Comparison of ENCODE assay signal across 10 cellular contexts in genomic region chr1:36096500-36097412, GRCh38. TPM values are rescaled to one million over a fixed set of nuclear protein-coding genes. Genes with fewer than 3 reads are reported as not detected.
DNase-seq lines count a peak whose midpoint lies in the region; ATAC-seq, FAIRE-seq and TF ChIP-seq lines count a peak whose summit lies in the region.
"Had no signal": no experiment of that assay in that cellular context is flagged by ENCODE, and none has a peak within 500 bp of the region (broad histone marks: within the 10 kb centered on the region; RNA-seq: fewer than 3 reads in every experiment).

No MANE protein-coding gene starts in this region.

- H3K4me2 ChIP-seq in OCI-LY7 (ENCODE audit: low read length) (no peak overlapping the region), H1 (ENCODE audit: insufficient read depth in 1 of 2, low read depth in 2 of 2, low read length in 2 of 2) (peak overlapping the region in 1 of 2 experiments; percentile 25; a peak in 1 of 4 replicates)

- intact Hi-C loops in OCI-LY7 (cut with micrococcal nuclease; ENCODE audit: unreplicated experiment) (loop anchor here (5.0 kb wide), 1 partner anchor 326 kb away; no protein-coding TSS in a partner anchor), testis (cut with DNase I; ENCODE audit: low total_unique reads) (no loop called here)

- H3K4me1 ChIP-seq in OCI-LY7 (ENCODE audit: insufficient read depth, low read length, poor library complexity, severe bottlenecking) (no peaks in the 10 kb centered on the region), H1 (replicated peaks in 1 of 4; ENCODE audit: control insufficient read depth in 3 of 4, insufficient read depth in 4 of 4, low read length in 3 of 4) (peaks cover 0 to 11% (median 7%) of the 10 kb centered on the region in 4 experiments; a peak in 3 of 7 replicates), testis (peaks cover 25% of the 10 kb centered on the region)

- H4K91ac ChIP-seq in H1 (replicated peaks; ENCODE audit: insufficient read length, low read length), result no peak overlapping the region

- no TSS peak for BruUV-seq in OCI-LY7 (replicated peaks; lab: Mats Ljungman, UMichigan)

- CTCF ChIA-PET in OCI-LY7 (lab: Charles Lee; ENCODE audit: unreplicated experiment), result no interaction called here
- CTCF ChIA-PET in H1 (lab: Charles Lee; ENCODE audit: partially characterized antibody), result interaction anchor here (0.6 to 32.6 kb wide), 22 partner anchors 9 to 339 kb away, joined by 3 to 738 read pairs (median 4); partner anchors contain the start of genes SH3D21 and TRAPPC3

- POLR2A ChIA-PET in OCI-LY7 (lab: Charles Lee) (no interaction called here), H1 (lab: Charles Lee; ENCODE audit: partially characterized antibody) (interaction anchor here (0.6 to 7.8 kb wide), 16 partner anchors 9 to 288 kb away, joined by 3 to 61 read pairs (median 4); partner anchors contain the start of gene TRAPPC3)

- TF ChIP-seq POLR2A in H1 (IDR thresholded peaks at IDR 0.05; ENCODE audit: control extremely low read depth in 1 of 2, low read depth in 2 of 2, low read length in 2 of 2), result no peak
- no peak for TF ChIP-seq POLR2A in testis (IDR thresholded peaks at IDR 0.05)

- no peaks in the 10 kb centered on the region for H3K23me2 ChIP-seq in H1 (ENCODE audit: low read depth, low read length)

- H3K79me2 ChIP-seq in OCI-LY7 (ENCODE audit: insufficient read depth, low read depth, low read length), result no peaks in the 10 kb centered on the region
- no peaks in the 10 kb centered on the region for H3K79me2 ChIP-seq in H1 (ENCODE audit: control insufficient read depth in 1 of 2, insufficient read depth in 2 of 2, low read length in 2 of 2)

- no peak overlapping the region; a peak in 1 of 7 replicates for H3K9ac ChIP-seq in H1 (replicated peaks in 1 of 4; ENCODE audit: extremely low read depth in 1 of 4, low read depth in 3 of 4, low read length in 3 of 4)

- WGBS in H1 (ENCODE audit: extremely low coverage in 1 of 2, insufficient coverage in 1 of 2, insufficient read length in 1 of 2, insufficient replicate concordance in 2 of 2, low coverage in 1 of 2, low lambda C conversion rate in 2 of 2, missing lambda C conversion rate in 1 of 2), 2 experiments, result 72% methylated on average over 16 of the region's 16 CpGs; no CpG with 5 or more reads in 1 of the 2 experiments
- 70 to 81% methylated on average over 8 to 16 of the region's 16 CpGs for WGBS in testis, 2 donors

- TF ChIP-seq CTCF in OCI-LY7 (conservative IDR thresholded peaks at IDR 0.05; ENCODE audit: low read length), result peak; percentile 47; the same call in 1 of the 2 replicates
- peak in 2 of 3 experiments; percentile 79 to 81; a peak in 3 of 4 replicates for TF ChIP-seq CTCF in H1 (IDR thresholded peaks at IDR 0.05; ENCODE audit: control extremely low read depth in 1 of 3, insufficient read depth in 1 of 3, low read depth in 1 of 3, low read length in 3 of 3)
- TF ChIP-seq CTCF in testis (IDR thresholded peaks at IDR 0.05), result peak in 1 of 3 experiments; percentile 32

- H2AFZ ChIP-seq in OCI-LY7 (ENCODE audit: low read length), result no peak overlapping the region
- H2AFZ ChIP-seq in H1 (ENCODE audit: low read length), result no peak overlapping the region

- peak overlapping the region; percentile 78 to 88 for H3K27ac Mint-ChIP-seq in activated naive CD4-positive, alpha-beta T cell treated with anti-CD3 and anti-CD28 coated beads, Interleukin-2, amount 50 U/mL, for 72 hours

- peaks cover 46% of the 10 kb centered on the region for H3K36me3 ChIP-seq in OCI-LY7 (ENCODE audit: insufficient read depth, low read length)
- peaks cover 18 to 31% (median 28%) of the 10 kb centered on the region in 4 experiments for H3K36me3 ChIP-seq in H1 (ENCODE audit: control insufficient read depth in 2 of 4, insufficient read depth in 4 of 4, low read length in 3 of 4)
- no peaks in the 10 kb centered on the region for H3K36me3 ChIP-seq in testis (ENCODE audit: low read depth, missing control alignments)

- H2BK20ac ChIP-seq in H1 (ENCODE audit: low read length), result no peak overlapping the region

- 0 out of 7 replicates have a peak, but pooled peaks cover 0 to 2% (median 0%) of the 10 kb centered on the region in 4 experiments for H3K27me3 ChIP-seq in H1 (replicated peaks in 1 of 4; ENCODE audit: control insufficient read depth in 3 of 4, extremely low read depth in 1 of 4, insufficient read depth in 3 of 4, low read length in 3 of 4)
- no peaks in the 10 kb centered on the region for H3K27me3 ChIP-seq in testis

- no peak overlapping the region for H3K4ac ChIP-seq in H1 (replicated peaks; ENCODE audit: insufficient read length, low read depth, low read length)

- H2BK15ac ChIP-seq in H1 (ENCODE audit: low read length), result no peak overlapping the region

- no peaks in the 10 kb centered on the region for H3K36me3 Mint-ChIP-seq in activated naive CD4-positive, alpha-beta T cell treated with anti-CD3 and anti-CD28 coated beads, Interleukin-2, amount 50 U/mL, for 72 hours

- no peak for TF ChIP-seq EP300 in H1 (IDR thresholded peaks at IDR 0.05; ENCODE audit: borderline replicate concordance in 1 of 2, low read depth in 2 of 2, low read length in 2 of 2)

- no peak overlapping the region for H3K4me3 ChIP-seq in OCI-LY7 (ENCODE audit: low read depth, low read length, poor library complexity, severe bottlenecking)
- H3K4me3 ChIP-seq in H1 (ENCODE audit: extremely low read depth in 1 of 4, insufficient read depth in 2 of 4, low read depth in 3 of 4, low read length in 4 of 4), result no peak overlapping the region
- H3K4me3 ChIP-seq in testis, result no peak overlapping the region

- no peak overlapping the region for H4K5ac ChIP-seq in H1 (ENCODE audit: insufficient read length, low read depth, low read length)

- no peak overlapping the region for H3K56ac ChIP-seq in H1 (replicated peaks; ENCODE audit: insufficient read length, low read depth, low read length)

- H3K9me3 ChIP-seq in OCI-LY7 (ENCODE audit: low read length), result no peaks in the 10 kb centered on the region
- no peaks in the 10 kb centered on the region for H3K9me3 ChIP-seq in H1 (ENCODE audit: insufficient read depth in 2 of 2, low read depth in 1 of 2, low read length in 1 of 2)
- H3K9me3 ChIP-seq in testis, result no peaks in the 10 kb centered on the region

- no peak for FAIRE-seq in H1 (lab: Jason Lieb, UNC)
- FAIRE-seq: colon had no signal

- H3K79me1 ChIP-seq in H1 (ENCODE audit: low read depth, low read length), result no peaks in the 10 kb centered on the region

- H4K20me1 ChIP-seq in OCI-LY7 (ENCODE audit: insufficient read depth, low read length) (no peaks in the 10 kb centered on the region), H1 (replicated peaks in 1 of 2; ENCODE audit: control insufficient read depth in 1 of 2, insufficient read depth in 2 of 2, low read length in 2 of 2) (peaks cover 0 to 5% of the 10 kb centered on the region in 2 experiments)

- H3K27ac ChIP-seq in OCI-LY7 (ENCODE audit: low read depth, low read length, poor library complexity, severe bottlenecking) (no peak overlapping the region), H1 (ENCODE audit: low read depth, low read length) (peak overlapping the region; percentile 56; the same call in 1 of the 2 replicates), testis (no peak overlapping the region)

- peak in 1 of 2 donors; percentile 16 for ATAC-seq in activated naive CD4-positive, alpha-beta T cell treated with anti-CD3 and anti-CD28 coated beads, Interleukin-2, amount 50 U/mL, for 72 hours
- ATAC-seq in HG03432 (IDR thresholded peaks at IDR 0.05; ENCODE audit: unreplicated experiment), result no peak

- H3K18ac ChIP-seq in H1 (ENCODE audit: extremely low read depth, low read length), result no peak overlapping the region; the same call in 1 of the 2 replicates

- peak overlapping the region; percentile 40; the same call in 1 of the 2 replicates for H2BK5ac ChIP-seq in H1 (ENCODE audit: low read depth, low read length)

- H2BK12ac ChIP-seq in H1 (ENCODE audit: low read depth, low read length), result no peak overlapping the region

- H3K14ac ChIP-seq in H1 (ENCODE audit: insufficient read length), result no peak overlapping the region

- H3K9me3 Mint-ChIP-seq in activated naive CD4-positive, alpha-beta T cell treated with anti-CD3 and anti-CD28 coated beads, Interleukin-2, amount 50 U/mL, for 72 hours, result no peaks in the 10 kb centered on the region

- no peak overlapping the region for H2AK5ac ChIP-seq in H1 (ENCODE audit: low read depth, low read length)

- peak; percentile 42 to 59 for TF ChIP-seq RAD21 in H1 (IDR thresholded peaks at IDR 0.05 in 1 of 2, conservative IDR thresholded peaks at IDR 0.05 in 1 of 2; ENCODE audit: low read depth in 2 of 2, low read length in 2 of 2)

- no peak overlapping the region for H2BK120ac ChIP-seq in H1 (replicated peaks; ENCODE audit: low read depth, low read length)

- no peak for DNase-seq in activated naive CD4-positive, alpha-beta T cell treated with anti-CD3 and anti-CD28 coated beads, Interleukin-2, amount 50 U/mL, for 72 hours (ENCODE audit: low spot score in 2 of 2)
- DNase-seq in activated naive CD4-positive, alpha-beta T cell treated with anti-CD3 and anti-CD28 coated beads, Interleukin-2, amount 50 U/mL, for 16 hours, result no peak
- peak; percentile 28 for DNase-seq in OCI-LY7 (ENCODE audit: low spot score)
- peak in 1 of 2 experiments; percentile 78 for DNase-seq in H1 (ENCODE audit: low read depth in 1 of 2, low spot score in 2 of 2)
- peak; percentile 39 for DNase-seq in testis
- DNase-seq in Ammon's horn (ENCODE audit: low spot score), result no peak
- no peak for DNase-seq in GM19240 (ENCODE audit: insufficient read length, low spot score)

- no peaks in the 10 kb centered on the region for H3K9me2 ChIP-seq in OCI-LY7 (ENCODE audit: insufficient read depth, low read length)

- no peak overlapping the region for H3K23ac ChIP-seq in H1 (ENCODE audit: insufficient read length)

- H4K8ac ChIP-seq in H1 (ENCODE audit: extremely low read depth, insufficient read depth, low read length), result peak overlapping the region; percentile 18; the same call in 1 of the 2 replicates

RNA-seq across cellular contexts. Expression of gene ADPRS, which starts 8.1 kb away (rescaled TPM):
- 10 to 100 TPM; 19.5 to 48.3 TPM for total RNA-seq in activated naive CD4-positive, alpha-beta T cell treated with anti-CD3 and anti-CD28 coated beads, Interleukin-2, amount 50 U/mL, for 72 hours
- 42.3 and 44.3 TPM in 2 replicates for total RNA-seq in OCI-LY7 (2014; rRNA removed; shearing (Covaris generic))
- total RNA-seq in OCI-LY7 (2022) (27.6 and 29.3 TPM in 2 replicates), testis (100 to 1,000 TPM in 1 of 2 donors, 10 to 100 TPM in 1; 84.4 to 106 TPM)
- 22.9 and 23.9 TPM in 2 replicates for total RNA-seq in H1 (2021; fragmentation: NEBNext Ultra II Directional; extraction: Animal tissue kit (Norgen Biotek cat#: 25700))
- polyA plus RNA-seq in H1 (2011; rRNA removed) (38.1 and 39.4 TPM in 2 replicates), testis (ENCODE audit: insufficient read depth, low read depth, low replicate concordance) (41.8 TPM)
- 38.4 TPM for polyA plus RNA-seq in H1 (2011; cell fraction: cytosol; rRNA removed)
- 28.3 TPM for polyA plus RNA-seq in H1 (2011; cell fraction: nucleus; rRNA removed)
- 21.8 to 29.1 TPM (median 27.6 TPM) in 4 replicates for polyA plus RNA-seq in H1 (2012, experiment 1 of 2)
- polyA plus RNA-seq in H1 (2012, experiment 2 of 2), result 30.5 TPM
- 13.3 TPM for polyA plus RNA-seq in H1 (2013, experiment 1 of 2)
- 13.4 TPM for polyA plus RNA-seq in H1 (2013, experiment 2 of 2)
- polyA minus RNA-seq in H1 (2011; rRNA and poly(A)+ RNA removed), result 19.9 and 22.5 TPM in 2 replicates
- polyA minus RNA-seq in H1 (2011; cell fraction: cytosol; rRNA and poly(A)+ RNA removed), result 10.1 TPM
- 8.7 TPM for polyA minus RNA-seq in H1 (2011; cell fraction: nucleus; rRNA and poly(A)+ RNA removed)

RNA-seq across cellular contexts. Expression of gene TEKT2, which starts 12.9 kb away (rescaled TPM):
- total RNA-seq in activated naive CD4-positive, alpha-beta T cell treated with anti-CD3 and anti-CD28 coated beads, Interleukin-2, amount 50 U/mL, for 72 hours, result under 1 TPM in 1 of 2 donors, not detected in 1; 0.27 TPM
- total RNA-seq in OCI-LY7 (2014; rRNA removed; shearing (Covaris generic)), result 0.10 TPM in 1 of 2 replicates, not detected in the other
- total RNA-seq in OCI-LY7 (2022) (not detected in 2 replicates), testis (10 to 100 TPM; 35.1 to 65.0 TPM)
- total RNA-seq in H1 (2021; fragmentation: NEBNext Ultra II Directional; extraction: Animal tissue kit (Norgen Biotek cat#: 25700)), result 1.3 and 1.6 TPM in 2 replicates
- polyA plus RNA-seq in H1 (2011; rRNA removed) (1.7 and 2.6 TPM in 2 replicates), testis (ENCODE audit: insufficient read depth, low read depth, low replicate concordance) (117 TPM)
- polyA plus RNA-seq in H1 (2011; cell fraction: cytosol; rRNA removed), result 2.4 TPM
- polyA plus RNA-seq in H1 (2011; cell fraction: nucleus; rRNA removed), result 8.2 TPM
- 1.7 to 2.5 TPM (median 2.2 TPM) in 4 replicates for polyA plus RNA-seq in H1 (2012, experiment 1 of 2)
- polyA plus RNA-seq in H1 (2012, experiment 2 of 2), result 1.3 TPM
- polyA plus RNA-seq in H1 (2013, experiment 1 of 2), result 0.81 TPM
- 0.75 TPM for polyA plus RNA-seq in H1 (2013, experiment 2 of 2)
- 0.80 and 1.4 TPM in 2 replicates for polyA minus RNA-seq in H1 (2011; rRNA and poly(A)+ RNA removed)
- 2.2 TPM for polyA minus RNA-seq in H1 (2011; cell fraction: cytosol; rRNA and poly(A)+ RNA removed)
- polyA minus RNA-seq in H1 (2011; cell fraction: nucleus; rRNA and poly(A)+ RNA removed), result 3.0 TPM
- total RNA-seq: myocyte had no signal

RNA-seq across cellular contexts. Expression of gene COL8A2, which starts 28.3 kb away (rescaled TPM):
- total RNA-seq in activated naive CD4-positive, alpha-beta T cell treated with anti-CD3 and anti-CD28 coated beads, Interleukin-2, amount 50 U/mL, for 72 hours, result under 1 TPM; 0.11 to 0.23 TPM
- total RNA-seq in OCI-LY7 (2014; rRNA removed; shearing (Covaris generic)), result not detected in 2 replicates
- not detected in 2 replicates for total RNA-seq in OCI-LY7 (2022)
- total RNA-seq in H1 (2021; fragmentation: NEBNext Ultra II Directional; extraction: Animal tissue kit (Norgen Biotek cat#: 25700)), result 2.4 and 2.8 TPM in 2 replicates
- 2.1 and 2.4 TPM in 2 replicates for polyA plus RNA-seq in H1 (2011; rRNA removed)
- 1.7 TPM for polyA plus RNA-seq in H1 (2011; cell fraction: cytosol; rRNA removed)
- polyA plus RNA-seq in H1 (2011; cell fraction: nucleus; rRNA removed), result 2.5 TPM
- polyA plus RNA-seq in H1 (2012, experiment 1 of 2), result 1.1 to 2.4 TPM (median 1.6 TPM) in 4 replicates
- polyA plus RNA-seq in H1 (2012, experiment 2 of 2), result 1.4 TPM
- 3.2 TPM for polyA plus RNA-seq in H1 (2013, experiment 1 of 2)
- polyA plus RNA-seq in H1 (2013, experiment 2 of 2), result 2.8 TPM
- 1.1 TPM in 2 replicates for polyA minus RNA-seq in H1 (2011; rRNA and poly(A)+ RNA removed)
- polyA minus RNA-seq in H1 (2011; cell fraction: cytosol; rRNA and poly(A)+ RNA removed), result 2.0 TPM
- 1.6 TPM for polyA minus RNA-seq in H1 (2011; cell fraction: nucleus; rRNA and poly(A)+ RNA removed)
- total RNA-seq in testis, result 1 to 10 TPM; 1.3 to 2.0 TPM
- polyA plus RNA-seq in testis (ENCODE audit: insufficient read depth, low read depth, low replicate concordance), result 4.2 TPM

RNA-seq across cellular contexts. Expression of gene TRAPPC3, which starts 52.5 kb away (rescaled TPM):
- total RNA-seq in activated naive CD4-positive, alpha-beta T cell treated with anti-CD3 and anti-CD28 coated beads, Interleukin-2, amount 50 U/mL, for 72 hours, result 10 to 100 TPM; 43.7 to 55.3 TPM
- total RNA-seq in OCI-LY7 (2014; rRNA removed; shearing (Covaris generic)), result 50.3 and 71.0 TPM in 2 replicates
- total RNA-seq in OCI-LY7 (2022) (55.4 and 60.4 TPM in 2 replicates), testis (100 to 1,000 TPM; 109 to 146 TPM)
- total RNA-seq in H1 (2021; fragmentation: NEBNext Ultra II Directional; extraction: Animal tissue kit (Norgen Biotek cat#: 25700)), result 42.0 and 47.8 TPM in 2 replicates
- polyA plus RNA-seq in H1 (2011; rRNA removed) (36.1 and 51.0 TPM in 2 replicates), testis (ENCODE audit: insufficient read depth, low read depth, low replicate concordance) (111 TPM)
- 53.9 TPM for polyA plus RNA-seq in H1 (2011; cell fraction: cytosol; rRNA removed)
- 19.8 TPM for polyA plus RNA-seq in H1 (2011; cell fraction: nucleus; rRNA removed)
- 55.6 to 70.5 TPM (median 64.5 TPM) in 4 replicates for polyA plus RNA-seq in H1 (2012, experiment 1 of 2)
- polyA plus RNA-seq in H1 (2012, experiment 2 of 2), result 47.1 TPM
- 35.8 TPM for polyA plus RNA-seq in H1 (2013, experiment 1 of 2)
- 38.3 TPM for polyA plus RNA-seq in H1 (2013, experiment 2 of 2)
- polyA minus RNA-seq in H1 (2011; rRNA and poly(A)+ RNA removed), result 19.0 and 20.3 TPM in 2 replicates
- polyA minus RNA-seq in H1 (2011; cell fraction: cytosol; rRNA and poly(A)+ RNA removed), result 34.5 TPM
- 11.1 TPM for polyA minus RNA-seq in H1 (2011; cell fraction: nucleus; rRNA and poly(A)+ RNA removed)

RNA-seq across cellular contexts. Expression of gene MAP7D1, which starts 59.2 kb away (rescaled TPM):
- 100 to 1,000 TPM; 112 to 169 TPM for total RNA-seq in activated naive CD4-positive, alpha-beta T cell treated with anti-CD3 and anti-CD28 coated beads, Interleukin-2, amount 50 U/mL, for 72 hours
- 55.1 and 61.2 TPM in 2 replicates for total RNA-seq in OCI-LY7 (2014; rRNA removed; shearing (Covaris generic))
- total RNA-seq in OCI-LY7 (2022), result 94.7 and 101 TPM in 2 replicates
- total RNA-seq in H1 (2021; fragmentation: NEBNext Ultra II Directional; extraction: Animal tissue kit (Norgen Biotek cat#: 25700)), result 52.4 and 55.1 TPM in 2 replicates
- polyA plus RNA-seq in H1 (2011; rRNA removed), result 18.2 and 24.8 TPM in 2 replicates
- 23.1 TPM for polyA plus RNA-seq in H1 (2011; cell fraction: cytosol; rRNA removed)
- polyA plus RNA-seq in H1 (2011; cell fraction: nucleus; rRNA removed), result 36.3 TPM
- polyA plus RNA-seq in H1 (2012, experiment 1 of 2), result 44.6 to 64.8 TPM (median 56.7 TPM) in 4 replicates
- polyA plus RNA-seq in H1 (2012, experiment 2 of 2), result 55.0 TPM
- polyA plus RNA-seq in H1 (2013, experiment 1 of 2), result 30.4 TPM
- polyA plus RNA-seq in H1 (2013, experiment 2 of 2), result 27.2 TPM
- 10.9 and 11.9 TPM in 2 replicates for polyA minus RNA-seq in H1 (2011; rRNA and poly(A)+ RNA removed)
- polyA minus RNA-seq in H1 (2011; cell fraction: cytosol; rRNA and poly(A)+ RNA removed), result 31.9 TPM
- 18.1 TPM for polyA minus RNA-seq in H1 (2011; cell fraction: nucleus; rRNA and poly(A)+ RNA removed)
- total RNA-seq in testis, result 10 to 100 TPM; 45.4 to 59.6 TPM
- polyA plus RNA-seq in testis (ENCODE audit: insufficient read depth, low read depth, low replicate concordance), result 50.2 TPM

Comparison
In these comparisons a context has a peak if more than half of its experiments do, and no peak if none do; other contexts are left out.
1. DNase-seq: peak in OCI-LY7 (single experiment) and testis (single experiment); none in activated naive CD4-positive, alpha-beta T cell treated with anti-CD3 and anti-CD28 coated beads, Interleukin-2, amount 50 U/mL, for 72 hours (0 of 2), activated naive CD4-positive, alpha-beta T cell treated with anti-CD3 and anti-CD28 coated beads, Interleukin-2, amount 50 U/mL, for 16 hours (single experiment), Ammon's horn (single experiment) and GM19240 (single experiment).
2. RNA of gene TEKT2, which starts 12.9 kb away (total RNA-seq): 35.1 to 65.0 TPM in testis; 1.3 to 1.6 TPM in H1, 0.27 TPM in activated naive CD4-positive, alpha-beta T cell treated with anti-CD3 and anti-CD28 coated beads, Interleukin-2, amount 50 U/mL, for 72 hours and 0.10 TPM in OCI-LY7; every median in the first group is over 10 times any median in the second.